In genomic region chr20:53983401-53983800, GRCh38 we compare ENCODE assay signal across 21 cellular contexts.
"Had no signal": no experiment of that assay in that cellular context is flagged by ENCODE, and none has a peak within 500 bp of the region (broad histone marks: within the 10 kb centered on the region; RNA-seq: fewer than 3 reads in every experiment).

No MANE protein-coding gene starts in this region.

- H3K4me1 ChIP-seq: SJSA1 had no signal

- H3K9ac ChIP-seq: KMS-11 had no signal

- H3K27me3 ChIP-seq: SJSA1 had no signal

- DNase-seq: Kasumi-1, MM.1S, NCI-H1092 treated with DMSO at 0.1 percent for 48 hours, NCI-H1436, NCI-H187, NCI-H2029, NCI-H2081 treated with DMSO at 0.1 percent for 48 hours, NCI-H2171, NCI-H345, NCI-H446 treated with DMSO at 0.1 percent for 48 hours, NCI-H510A treated with DMSO at 0.1 percent for 48 hours, NCI-H526, NCI-H748 treated with DMSO at 0.1 percent for 48 hours, Right ventricle myocardium superior, RPMI8226, SIG-M5 had no signal

- H3K4me3 ChIP-seq: K562, SJSA1, SK-N-MC had no signal

- H3K4me2 ChIP-seq: KMS-11 had no signal

- ATAC-seq: HepG2, K562 had no signal

- H3K9me3 ChIP-seq: SJSA1 had no signal

- H3K36me3 ChIP-seq: SJSA1 had no signal

- H3K27ac ChIP-seq: KMS-11, SJSA1, SK-N-MC had no signal
